In the genomic region with DNA sequence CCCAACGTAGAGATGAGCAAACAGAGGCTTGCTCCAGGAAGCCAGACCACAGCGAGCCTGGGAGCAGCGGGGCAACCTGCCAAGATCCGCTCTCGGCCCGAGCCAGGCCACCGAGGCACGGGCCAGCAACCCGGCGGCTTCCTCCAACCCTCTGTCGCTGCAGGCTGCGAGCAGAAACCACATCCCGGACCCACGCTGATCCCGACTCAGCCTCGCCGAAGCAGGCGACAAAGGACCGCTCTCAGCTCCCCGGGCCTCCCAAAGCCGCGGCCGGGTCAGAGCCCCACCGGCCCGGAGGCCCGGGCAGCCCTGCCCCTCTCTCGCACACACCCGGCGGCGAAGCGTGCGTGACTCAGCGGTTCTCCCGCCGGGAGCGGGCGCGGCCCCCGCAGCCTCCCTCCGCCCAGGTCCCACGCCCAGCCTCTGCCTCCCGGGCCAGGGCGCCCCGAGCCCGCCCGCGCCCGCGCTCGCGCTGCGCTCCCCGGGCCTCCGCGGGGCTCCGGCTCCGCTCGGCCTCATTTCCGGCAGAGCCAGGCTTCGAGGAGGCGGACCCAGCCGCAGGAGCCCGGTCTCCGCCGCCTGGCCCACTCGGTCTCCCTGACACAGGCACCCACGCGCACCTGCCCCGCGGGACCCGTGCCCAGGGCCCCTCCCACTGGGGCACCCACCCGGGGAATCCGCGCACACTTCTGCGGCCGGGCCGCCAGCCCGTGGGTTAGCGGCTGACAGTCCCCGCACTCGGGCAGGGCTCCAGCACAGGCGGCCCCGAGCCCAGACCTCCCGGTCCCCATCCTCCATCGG, we compare ENCODE assay signal across 8 cellular contexts. TPM values are rescaled to one million over a fixed set of nuclear protein-coding genes. Genes with fewer than 3 reads are reported as not detected.
DNase-seq lines count a peak whose midpoint lies in the region; ATAC-seq, FAIRE-seq and TF ChIP-seq lines count a peak whose summit lies in the region.

No MANE protein-coding gene starts in this region.

- no peaks in the 10 kb centered on the region for H3K4me1 Mint-ChIP-seq in stimulated activated naive CD8-positive, alpha-beta T cell treated with anti-CD3 and anti-CD28 coated beads, Interleukin-15, amount 100 ng/mL, for 72 hours

- H3K9me3 ChIP-seq in kidney (ENCODE audit: control insufficient read depth in 1 of 2, low read length in 2 of 2): no peaks in the 10 kb centered on the region

- no peak overlapping the region for H3K27ac Mint-ChIP-seq in stimulated activated naive CD8-positive, alpha-beta T cell treated with anti-CD3 and anti-CD28 coated beads, Interleukin-15, amount 100 ng/mL, for 72 hours

- TF ChIP-seq POLR2A in GM12891 (IDR thresholded peaks at IDR 0.05; ENCODE audit: low read depth, low read length): no peak

- peaks cover 75% of the 10 kb centered on the region for H3K27me3 Mint-ChIP-seq in stimulated activated naive CD8-positive, alpha-beta T cell treated with anti-CD3 and anti-CD28 coated beads, Interleukin-15, amount 100 ng/mL, for 72 hours

- H3K4me3 ChIP-seq in coronary artery (peak overlapping the region; percentile 69), kidney (ENCODE audit: low read length in 2 of 2) (no peak overlapping the region)

- intact Hi-C loops in kidney (cut with DNase I): no loop called here

- H3K9ac ChIP-seq in kidney (ENCODE audit: low read length in 2 of 2): no peak overlapping the region

- TF ChIP-seq CTCF in coronary artery (IDR thresholded peaks at IDR 0.05) (no peak), kidney (IDR thresholded peaks at IDR 0.05; ENCODE audit: borderline replicate concordance, extremely low read depth, insufficient read depth) (no peak)

- peak overlapping the region; percentile 8 to 56 for H3K4me3 Mint-ChIP-seq in stimulated activated naive CD8-positive, alpha-beta T cell treated with anti-CD3 and anti-CD28 coated beads, Interleukin-15, amount 100 ng/mL, for 72 hours

- peak; percentile 57 for ATAC-seq in stimulated activated naive CD8-positive, alpha-beta T cell treated with anti-CD3 and anti-CD28 coated beads, Interleukin-15, amount 100 ng/mL, for 72 hours

- FAIRE-seq in kidney (lab: Jason Lieb, UNC) (no peak), GM12891 (lab: Jason Lieb, UNC) (no peak)

- H3K27ac ChIP-seq in coronary artery (no peak overlapping the region), kidney (ENCODE audit: low read depth in 2 of 2, low read length in 2 of 2) (no peak overlapping the region)

- H3K4me1 ChIP-seq in kidney (ENCODE audit: control insufficient read depth in 1 of 2, insufficient read depth in 1 of 2, low read depth in 1 of 2, low read length in 2 of 2): peaks cover 0 to 5% of the 10 kb centered on the region in 2 donors

- DNase-seq in Daoy (ENCODE audit: low read depth) (peak; percentile 68), NCI-H69 (lab: John Stamatoyannopoulos, UW) (peak; percentile 32), coronary artery (ENCODE audit: low spot score) (peak; percentile 73), left kidney (ENCODE audit: low read depth, low spot score) (peak; percentile 46), NCI-H1436 (lab: John Stamatoyannopoulos, UW) (no peak), kidney (no peak), GM12891 (ENCODE audit: insufficient read length, low spot score) (no peak)
- DNase-seq in stimulated activated naive CD8-positive, alpha-beta T cell treated with anti-CD3 and anti-CD28 coated beads, Interleukin-15, amount 100 ng/mL, for 72 hours: peak in 1 of 2 donors; percentile 5

- H3K36me3 ChIP-seq in kidney (ENCODE audit: control insufficient read depth in 1 of 2, insufficient read depth in 2 of 2, low read length in 2 of 2): no peaks in the 10 kb centered on the region

- no peaks in the 10 kb centered on the region for H3K9me3 Mint-ChIP-seq in stimulated activated naive CD8-positive, alpha-beta T cell treated with anti-CD3 and anti-CD28 coated beads, Interleukin-15, amount 100 ng/mL, for 72 hours

TF ChIP-seq in GM12891, 5 proteins besides CTCF, POLR2A, EP300 and RAD21:
- TF ChIP-seq POU2F2 (IDR thresholded peaks at IDR 0.05; ENCODE audit: low read depth, low read length) (no peak), SPI1 (IDR thresholded peaks at IDR 0.05; ENCODE audit: low read depth, low read length) (no peak), POLR2AphosphoS5 (IDR thresholded peaks at IDR 0.05; ENCODE audit: low read depth, low read length) (no peak), PAX5 (IDR thresholded peaks at IDR 0.05; ENCODE audit: insufficient read depth, low read length, severe bottlenecking) (no peak), TAF1 (IDR thresholded peaks at IDR 0.05; ENCODE audit: low read depth, low read length) (no peak)
TF ChIP-seq in GM12891: peak in this region for 0.

RNA-seq across cellular contexts. Expression of a gene that starts 1.7 kb away (rescaled TPM):
- 0.86 and 1.0 TPM in 2 replicates for total RNA-seq in Daoy (2014; rRNA removed; shearing (Covaris generic))
- 0.82 TPM for total RNA-seq in kidney
- polyA plus RNA-seq in kidney (ENCODE audit: insufficient read depth, low read depth, low replicate concordance): 0.39 TPM
- 0.12 TPM for polyA plus RNA-seq in GM12891 (2012; ENCODE audit: low read depth, missing spikeins)

Comparison
In these comparisons a context has a peak if more than half of its experiments do, and no peak if none do; other contexts are left out.
1. DNase-seq: peak in Daoy (single experiment), NCI-H69 (single experiment), coronary artery (single experiment) and left kidney (single experiment); none in NCI-H1436 (single experiment), kidney (single experiment) and GM12891 (single experiment).